ENCODE assay signal across 8 cellular contexts in genomic region chr2:239035361-239035814, GRCh38.
A peak's percentile ranks its signal among the peaks of the same experiment; 100 is the strongest.
DNase-seq lines count a peak whose midpoint lies in the region; ATAC-seq and TF ChIP-seq lines count a peak whose summit lies in the region.

No MANE protein-coding gene starts in this region.

- no peak overlapping the region for H3K4me3 Mint-ChIP-seq in activated CD4-positive, alpha-beta memory T cell treated with anti-CD3 and anti-CD28 coated beads for 36 hours
- H3K4me3 Mint-ChIP-seq in mesothelial cell of epicardium = no peak overlapping the region

- H3K27me3 ChIP-seq in IMR-90 (ENCODE audit: control insufficient read depth, insufficient read depth, low read length) = peaks cover 12% of the 10 kb centered on the region
- no peaks in the 10 kb centered on the region for H3K27me3 ChIP-seq in dorsolateral prefrontal cortex

- H2BK5ac ChIP-seq in IMR-90 (ENCODE audit: low read depth, low read length, poor library complexity, severe bottlenecking) = no peak overlapping the region

- intact Hi-C loops in IMR-90 (cut with micrococcal nuclease) (loop anchor here (2.0 to 10.0 kb wide), 3 partner anchors 369 to 955 kb away; partner anchors contain the start of gene HDAC4), dorsolateral prefrontal cortex (cut with DNase I) (loop anchor here (1.0 to 10.0 kb wide), 7 partner anchors 71 to 1107 kb away; partner anchors contain the start of gene OTOS (in 1 of the 2))
- intact Hi-C loops in activated CD4-positive, alpha-beta memory T cell treated with anti-CD3 and anti-CD28 coated beads for 36 hours (cut with micrococcal nuclease) = loop anchor here (2.0 to 5.0 kb wide), 2 partner anchors 229 to 847 kb away; no protein-coding TSS in a partner anchor

- POLR2A ChIA-PET in IMR-90 (lab: Charles Lee; ENCODE audit: unreplicated experiment) = no interaction called here
- POLR2A ChIA-PET in activated CD4-positive, alpha-beta memory T cell treated with anti-CD3 and anti-CD28 coated beads for 36 hours (lab: Charles Lee) = no interaction called here

- peak overlapping the region; percentile 91 for H2AK9ac ChIP-seq in IMR-90 (replicated peaks; ENCODE audit: low read depth, low read length, poor library complexity)

- H3K18ac ChIP-seq in IMR-90 (ENCODE audit: low read depth, low read length) = no peak overlapping the region

- H2BK20ac ChIP-seq in IMR-90 (ENCODE audit: low read depth, low read length) = no peak overlapping the region

- 4% methylated on average over 5 of the region's 29 CpGs; no CpG with 5 or more reads in 1 of the 2 experiments for WGBS in IMR-90 (ENCODE audit: extremely low coverage in 2 of 2, insufficient read length in 1 of 2), 2 experiments

- no peak overlapping the region for H4K91ac ChIP-seq in IMR-90 (ENCODE audit: insufficient read depth, low read depth, low read length)

- H3K4me3 ChIP-seq in IMR-90 (ENCODE audit: insufficient read depth, low read depth, low read length) = no peak overlapping the region
- H3K4me3 ChIP-seq in dorsolateral prefrontal cortex = peak overlapping the region in 2 of 59 donors; percentile 18

- H3K9me3 ChIP-seq in IMR-90 (ENCODE audit: control insufficient read depth, insufficient read depth, low read length) = no peaks in the 10 kb centered on the region

- H3K27ac Mint-ChIP-seq in activated CD4-positive, alpha-beta memory T cell treated with anti-CD3 and anti-CD28 coated beads for 36 hours = no peak overlapping the region
- H3K27ac Mint-ChIP-seq in mesothelial cell of epicardium = no peak overlapping the region

- TF ChIP-seq POLR2A in IMR-90 (IDR thresholded peaks at IDR 0.05; ENCODE audit: low read depth, low read length) = no peak

- peak overlapping the region; percentile 67 for H2AFZ ChIP-seq in IMR-90 (replicated peaks; ENCODE audit: low read length, poor library complexity)

- TF ChIP-seq CTCF in IMR-90 (conservative IDR thresholded peaks at IDR 0.05; ENCODE audit: low read depth, low read length) (peak; percentile 68), dorsolateral prefrontal cortex (IDR thresholded peaks at IDR 0.05 in 54 of 56, conservative IDR thresholded peaks at IDR 0.05 in 2 of 56; ENCODE audit: low read depth in 1 of 56, partially characterized antibody in 56 of 56) (peak; percentile 61 to 99 (median 93)), mesothelial cell of epicardium (IDR thresholded peaks at IDR 0.05; ENCODE audit: unreplicated experiment) (peak; percentile 92)

- dilution Hi-C loops in IMR-90 (cut with HindIII; ENCODE audit: low sequenced_read_pairs, unreplicated experiment) = no loop called here

- in situ Hi-C loops in IMR-90 (cut with MboI; ENCODE audit: low sequenced_read_pairs) = loop anchor here (25.0 kb wide), 1 partner anchor 1102 kb away; the partner anchor contains the start of genes COPS9 and OTOS

- H3K27me3 Mint-ChIP-seq in activated CD4-positive, alpha-beta memory T cell treated with anti-CD3 and anti-CD28 coated beads for 36 hours = peaks cover 5% of the 10 kb centered on the region
- peaks cover 26% of the 10 kb centered on the region for H3K27me3 Mint-ChIP-seq in mesothelial cell of epicardium (ENCODE audit: low read depth)

- no peak overlapping the region for H4K5ac ChIP-seq in IMR-90 (ENCODE audit: low read depth, low read length)

- peak; percentile 74 for TF ChIP-seq RAD21 in IMR-90 (IDR thresholded peaks at IDR 0.05; ENCODE audit: low read length)

- H4K20me1 ChIP-seq in IMR-90 (ENCODE audit: insufficient read depth, low read length) = no peaks in the 10 kb centered on the region

- no peaks in the 10 kb centered on the region for H3K9me1 ChIP-seq in IMR-90 (ENCODE audit: insufficient read depth, low read length)

- no peak overlapping the region for H3K56ac ChIP-seq in IMR-90 (ENCODE audit: extremely low read depth, insufficient read depth, low read length)

- peak; percentile 62 for DNase-seq in ELF-1 (ENCODE audit: low read depth, low spot score)
- DNase-seq in IMR-90 = no peak
- peak; percentile 76 for DNase-seq in activated CD4-positive, alpha-beta memory T cell treated with anti-CD3 and anti-CD28 coated beads for 36 hours
- DNase-seq in dorsolateral prefrontal cortex = peak; percentile 47 to 82 (median 64)
- peak; percentile 43 to 77 for DNase-seq in mesothelial cell of epicardium (ENCODE audit: low spot score in 2 of 2, unreplicated experiment in 2 of 2)
- peak; percentile 4 to 37 for DNase-seq in stimulated activated CD8-positive, alpha-beta memory T cell treated with anti-CD3 and anti-CD28 coated beads, Interleukin-4, amount 100 ng/mL, for 4 hours (ENCODE audit: low read depth in 2 of 2, low spot score in 1 of 2)

- H3K4me1 ChIP-seq in IMR-90 (ENCODE audit: control insufficient read depth, insufficient read depth, low read length) = no peaks in the 10 kb centered on the region

- no TSS peak for BruUV-seq in IMR-90 (replicated peaks; lab: Mats Ljungman, UMichigan)

- no peak overlapping the region for H3K4me2 ChIP-seq in IMR-90 (ENCODE audit: low read depth, low read length)

- H4K8ac ChIP-seq in IMR-90 (ENCODE audit: low read depth in 2 of 2, low read length in 2 of 2) = no peak overlapping the region

- H3K9ac ChIP-seq in IMR-90 (ENCODE audit: low read depth, low read length) = no peak overlapping the region

- no peaks in the 10 kb centered on the region for H3K36me3 ChIP-seq in IMR-90 (ENCODE audit: control insufficient read depth, insufficient read depth, low read length)

- H3K27ac ChIP-seq in IMR-90 (ENCODE audit: insufficient read depth, low read length) = no peak overlapping the region
- H3K27ac ChIP-seq in dorsolateral prefrontal cortex = peak overlapping the region in 2 of 59 donors; percentile 44 to 57

- H3K23ac ChIP-seq in IMR-90 (ENCODE audit: low read depth, low read length) = no peak overlapping the region

- no peaks in the 10 kb centered on the region for H3K36me3 Mint-ChIP-seq in activated CD4-positive, alpha-beta memory T cell treated with anti-CD3 and anti-CD28 coated beads for 36 hours
- no peaks in the 10 kb centered on the region for H3K36me3 Mint-ChIP-seq in mesothelial cell of epicardium

- no peak overlapping the region for H3K14ac ChIP-seq in IMR-90 (replicated peaks; ENCODE audit: low read depth, low read length)

- H2BK120ac ChIP-seq in IMR-90 (ENCODE audit: low read depth, low read length) = no peak overlapping the region

- no peaks in the 10 kb centered on the region for H3K79me1 ChIP-seq in IMR-90 (ENCODE audit: low read depth in 1 of 2, low read length in 2 of 2)

- no peaks in the 10 kb centered on the region for H3K4me1 Mint-ChIP-seq in activated CD4-positive, alpha-beta memory T cell treated with anti-CD3 and anti-CD28 coated beads for 36 hours (ENCODE audit: low read depth)
- H3K4me1 Mint-ChIP-seq in mesothelial cell of epicardium = no peaks in the 10 kb centered on the region

- no peak overlapping the region for H2AK5ac ChIP-seq in IMR-90 (ENCODE audit: low read depth, low read length)

- no peak overlapping the region for H2BK15ac ChIP-seq in IMR-90 (ENCODE audit: low read depth, low read length)

- CTCF ChIA-PET in IMR-90 (lab: Yijun Ruan, JAX) = no interaction called here
- CTCF ChIA-PET in activated CD4-positive, alpha-beta memory T cell treated with anti-CD3 and anti-CD28 coated beads for 36 hours (lab: Charles Lee) = interaction anchor here (0.6 to 0.7 kb wide), 2 partner anchors 224 to 307 kb away, joined by 3 read pairs; no protein-coding TSS in a partner anchor

- ATAC-seq in IMR-90 (ENCODE audit: low read depth) (peak; percentile 99), HG03571 (IDR thresholded peaks at IDR 0.05; ENCODE audit: unreplicated experiment) (no peak), HG03520 (IDR thresholded peaks at IDR 0.05; ENCODE audit: unreplicated experiment) (no peak)

- H3K9me3 Mint-ChIP-seq in activated CD4-positive, alpha-beta memory T cell treated with anti-CD3 and anti-CD28 coated beads for 36 hours = no peaks in the 10 kb centered on the region
- peaks cover 11% of the 10 kb centered on the region for H3K9me3 Mint-ChIP-seq in mesothelial cell of epicardium

- no peak overlapping the region for H3K4ac ChIP-seq in IMR-90 (ENCODE audit: low read depth, low read length)

TF ChIP-seq in IMR-90, 13 proteins besides CTCF, POLR2A, EP300 and RAD21:
- TF ChIP-seq SMC3 (IDR thresholded peaks at IDR 0.05; ENCODE audit: low read depth, low read length) (peak; percentile 63), MXI1 (IDR thresholded peaks at IDR 0.05; ENCODE audit: borderline replicate concordance, low read depth, low read length) (no peak), RCOR1 (IDR thresholded peaks at IDR 0.05; ENCODE audit: insufficient replicate concordance, low read length) (no peak), RFX5 (IDR thresholded peaks at IDR 0.05; ENCODE audit: low read depth, low read length) (no peak), ELK1 (IDR thresholded peaks at IDR 0.05; ENCODE audit: borderline replicate concordance, low read depth, low read length) (no peak), USF2 (IDR thresholded peaks at IDR 0.05; ENCODE audit: low read depth, low read length) (no peak), MAZ (IDR thresholded peaks at IDR 0.05; ENCODE audit: borderline replicate concordance, low read depth, low read length) (peak; percentile 27; the same call in 1 of the 2 replicates), MAFK (IDR thresholded peaks at IDR 0.05; ENCODE audit: low read depth, low read length) (no peak)
TF ChIP-seq in IMR-90: peak in this region for 2.
